In genomic region chr18:36273347-36273746, GRCh38 we compare ENCODE assay signal across 26 cellular contexts.
"Had no signal": no experiment of that assay in that cellular context is flagged by ENCODE, and none has a peak within 500 bp of the region (broad histone marks: within the 10 kb centered on the region; RNA-seq: fewer than 3 reads in every experiment).

No MANE protein-coding gene starts in this region.

- H3K27ac ChIP-seq: suprapubic skin, testis, thoracic aorta, thyroid gland, tibial artery, tibial nerve, transverse colon, upper lobe of left lung, upper lobe of right lung, uterus, vagina had no signal

- ATAC-seq: stimulated activated effector memory CD8-positive, alpha-beta T cell treated with anti-CD3 and anti-CD28 coated beads, Interleukin-12 subunit alpha, Interleukin-12 subunit beta, amount 100 ng/mL, for 72 hours; stimulated activated memory B cell treated with anti-CD40 and anti-IgM and Interleukin-4, amounts not matched to agents 10 μg/mL and 1 μg/mL and 100 μg/mL, for 72 hours; stimulated activated naive B cell treated with anti-CD40 and anti-IgM and Interleukin-4, amounts not matched to agents 10 μg/mL and 1 μg/mL and 100 μg/mL, for 72 hours; stimulated activated naive CD8-positive, alpha-beta T cell treated with anti-CD3 and anti-CD28 coated beads, Interleukin-15, amount 100 ng/mL, for 72 hours; stimulated activated naive CD8-positive, alpha-beta T cell treated with anti-CD3 and anti-CD28 coated beads, Interleukin-15, Interleukin-2, amounts not matched to agents 100 U/mL and 50 U/mL, for 24 hours; upper lobe of right lung had no signal

- DNase-seq: stimulated activated CD4-positive, alpha-beta T cell treated with anti-CD3 and anti-CD28 coated beads, Interleukin-2, amount 100 ng/mL, for 48 hours; stimulated activated CD4-positive, alpha-beta T cell treated with anti-CD3 and anti-CD28 coated beads, Interleukin-4, amount 100 ng/mL, for 1 hour; stimulated activated CD4-positive, alpha-beta T cell treated with anti-CD3 and anti-CD28 coated beads, Interleukin-4, amount 100 ng/mL, for 24 hours; stimulated activated CD4-positive, alpha-beta T cell treated with anti-CD3 and anti-CD28 coated beads, Interleukin-4, amount 100 ng/mL, for 4 hours; stimulated activated CD8-positive, alpha-beta memory T cell treated with anti-CD3 and anti-CD28 coated beads, Interleukin-4, amount 100 ng/mL, for 48 hours; stimulated activated naive B cell treated with anti-CD40 and anti-IgM and Interleukin-4, amounts not matched to agents 10 μg/mL and 1 μg/mL and 100 μg/mL, for 72 hours; stimulated activated naive CD4-positive, alpha-beta T cell; stimulated activated naive CD4-positive, alpha-beta T cell treated with Interleukin-2 at 50 U/mL for 16 hours; stimulated activated naive CD8-positive, alpha-beta T cell treated with anti-CD3 and anti-CD28 coated beads, Interleukin-15, amount 100 ng/mL, for 72 hours; stimulated activated naive CD8-positive, alpha-beta T cell treated with anti-CD3 and anti-CD28 coated beads, Interleukin-15, Interleukin-2, amounts not matched to agents 100 U/mL and 50 U/mL, for 24 hours; substantia nigra; testis; thyroid gland; tibial artery; transverse colon; trophoblast cell; upper lobe of right lung; uterus had no signal

- H3K36me3 ChIP-seq: suprapubic skin, thoracic aorta, thyroid gland, tibial artery, tibial nerve, transverse colon, upper lobe of left lung, upper lobe of right lung, uterus, vagina had no signal

- H3K4me3 ChIP-seq: suprapubic skin, testis, thoracic aorta, thyroid gland, tibial artery, tibial nerve, transverse colon, upper lobe of left lung, upper lobe of right lung, uterus, vagina had no signal

- H3K4me1 ChIP-seq: suprapubic skin, testis, thyroid gland, tibial artery, tibial nerve, transverse colon, upper lobe of left lung, upper lobe of right lung, uterus, vagina had no signal

- H3K27me3 ChIP-seq: suprapubic skin, testis, tibial nerve, upper lobe of left lung, upper lobe of right lung, uterus, vagina had no signal

- H3K9me3 ChIP-seq: suprapubic skin, testis, thoracic aorta, thyroid gland, tibial artery, tibial nerve, transverse colon, upper lobe of left lung, upper lobe of right lung, uterus, vagina had no signal

- FAIRE-seq: urothelium cell line had no signal
